27 cellular contexts compared by ENCODE assay signal in genomic region chr6:113031591-113031990, GRCh38.
DNase-seq lines count a peak whose midpoint lies in the region; ATAC-seq and TF ChIP-seq lines count a peak whose summit lies in the region.
"Had no signal": no experiment of that assay in that cellular context is flagged by ENCODE, and none has a peak within 500 bp of the region (broad histone marks: within the 10 kb centered on the region; RNA-seq: fewer than 3 reads in every experiment).

No MANE protein-coding gene starts in this region.

- no peak overlapping the region for H3K27ac ChIP-seq in heart right ventricle
- H3K27ac ChIP-seq: 22Rv1, coronary artery, foreskin keratinocyte, skin epidermis had no signal

- TF ChIP-seq CTCF in brain (conservative IDR thresholded peaks at IDR 0.05) (no peak), heart right ventricle (IDR thresholded peaks at IDR 0.05) (no peak)

- DNase-seq in DMS 273 (lab: John Stamatoyannopoulos, UW; ENCODE audit: unreplicated experiment) = peak; percentile 36
- no peak for DNase-seq in DMS 273 treated with DMSO at 0.1 percent for 48 hours (lab: John Stamatoyannopoulos, UW)
- peak; percentile 9 for DNase-seq in G401 (ENCODE audit: low spot score)
- DNase-seq in NCI-H2227 (lab: John Stamatoyannopoulos, UW; ENCODE audit: unreplicated experiment) = peak; percentile 48
- DNase-seq in heart right ventricle = no peak
- no peak for DNase-seq in stimulated activated CD4-positive, alpha-beta T cell treated with anti-CD3 and anti-CD28 coated beads, Interleukin-12 subunit alpha, Interleukin-12 subunit beta, amount 100 ng/mL, for 4 hours
- DNase-seq: activated CD4-positive, alpha-beta T cell treated with anti-CD3 and anti-CD28 coated beads, Interleukin-2, amount 10 ng/mL, durations not matched to agents 7 days and 5 days; activated naive CD4-positive, alpha-beta T cell; activated T-cell treated with anti-CD3 and anti-CD28 coated beads, Interleukin-2, amount 50 U/mL, for 48 hours; CD4-positive, alpha-beta T cell; DND-41; effector memory CD8-positive, alpha-beta T cell; foreskin keratinocyte; left cardiac atrium; mesenchymal stem cell; NCI-H187; NCI-H510A treated with DMSO at 0.1 percent for 48 hours; stimulated activated CD4-positive, alpha-beta T cell treated with anti-CD3 and anti-CD28 coated beads, Interleukin-1b, Interleukin-23, amount 100 ng/mL, for 48 hours; T1000; trophoblast cell had no signal

- no peaks in the 10 kb centered on the region for H3K27me3 Mint-ChIP-seq in brain
- H3K27me3 Mint-ChIP-seq: activated CD4-positive, alpha-beta T cell treated with anti-CD3 and anti-CD28 coated beads, Interleukin-2, amount 10 ng/mL, durations not matched to agents 7 days and 5 days; CD4-positive, alpha-beta T cell; effector memory CD8-positive, alpha-beta T cell had no signal

- H3K27me3 ChIP-seq in heart right ventricle = no peaks in the 10 kb centered on the region
- H3K27me3 ChIP-seq: foreskin keratinocyte had no signal

- no peak for ATAC-seq in heart right ventricle
- no peak for ATAC-seq in HG02642 (IDR thresholded peaks at IDR 0.05; ENCODE audit: poor library complexity, unreplicated experiment)
- ATAC-seq: effector memory CD8-positive, alpha-beta T cell; foreskin keratinocyte; HCT116; left cardiac atrium had no signal

- no peak overlapping the region for H3K4me3 ChIP-seq in heart right ventricle
- H3K4me3 ChIP-seq: coronary artery, skin epidermis had no signal

- in situ Hi-C loops in G401 (cut with HindIII; ENCODE audit: low sequenced_read_pairs) = no loop called here

- 51 to 60% methylated on average over 2 of the region's 2 CpGs for WGBS in heart right ventricle, 2 donors

- H3K36me3 ChIP-seq in heart right ventricle = no peaks in the 10 kb centered on the region

- peaks cover 0 to 13% (median 10%) of the 10 kb centered on the region in 5 experiments for H3K9me3 Mint-ChIP-seq in brain
- H3K9me3 Mint-ChIP-seq: activated CD4-positive, alpha-beta T cell treated with anti-CD3 and anti-CD28 coated beads, Interleukin-2, amount 10 ng/mL, durations not matched to agents 7 days and 5 days; CD4-positive, alpha-beta T cell had no signal

- intact Hi-C loops in heart right ventricle (cut with DNase I) = no loop called here

- H3K4me1 Mint-ChIP-seq in brain = peaks cover 30% of the 10 kb centered on the region
- H3K4me1 Mint-ChIP-seq: activated CD4-positive, alpha-beta T cell treated with anti-CD3 and anti-CD28 coated beads, Interleukin-2, amount 10 ng/mL, durations not matched to agents 7 days and 5 days; IgD-negative memory B cell had no signal

- peak overlapping the region in 4 of 5 experiments; percentile 22 to 60 (median 34) for H3K4me3 Mint-ChIP-seq in brain
- H3K4me3 Mint-ChIP-seq: activated CD4-positive, alpha-beta T cell treated with anti-CD3 and anti-CD28 coated beads, Interleukin-2, amount 10 ng/mL, durations not matched to agents 7 days and 5 days; CD4-positive, alpha-beta T cell; effector memory CD8-positive, alpha-beta T cell; IgD-negative memory B cell had no signal

- no peaks in the 10 kb centered on the region for H3K36me3 Mint-ChIP-seq in brain

- H3K9me3 ChIP-seq in heart right ventricle = peaks cover 0 to 7% (median 0%) of the 10 kb centered on the region in 11 donors

- H3K4me1 ChIP-seq in heart right ventricle = no peaks in the 10 kb centered on the region
- H3K4me1 ChIP-seq: foreskin keratinocyte had no signal

- peak overlapping the region in 1 of 5 experiments; percentile 54 for H3K27ac Mint-ChIP-seq in brain
- H3K27ac Mint-ChIP-seq: activated CD4-positive, alpha-beta T cell treated with anti-CD3 and anti-CD28 coated beads, Interleukin-2, amount 10 ng/mL, durations not matched to agents 7 days and 5 days; CD4-positive, alpha-beta T cell; effector memory CD8-positive, alpha-beta T cell; IgD-negative memory B cell had no signal

Comparison
In these comparisons a context has a peak if more than half of its experiments do, and no peak if none do; other contexts are left out.
1. DNase-seq: peak in DMS 273 (single experiment), G401 (single experiment) and NCI-H2227 (single experiment); none in DMS 273 treated with DMSO at 0.1 percent for 48 hours (single experiment), heart right ventricle (0 of 2) and stimulated activated CD4-positive, alpha-beta T cell treated with anti-CD3 and anti-CD28 coated beads, Interleukin-12 subunit alpha, Interleukin-12 subunit beta, amount 100 ng/mL, for 4 hours (single experiment).